ENCODE assay signal across 14 cellular contexts in the genomic region with DNA sequence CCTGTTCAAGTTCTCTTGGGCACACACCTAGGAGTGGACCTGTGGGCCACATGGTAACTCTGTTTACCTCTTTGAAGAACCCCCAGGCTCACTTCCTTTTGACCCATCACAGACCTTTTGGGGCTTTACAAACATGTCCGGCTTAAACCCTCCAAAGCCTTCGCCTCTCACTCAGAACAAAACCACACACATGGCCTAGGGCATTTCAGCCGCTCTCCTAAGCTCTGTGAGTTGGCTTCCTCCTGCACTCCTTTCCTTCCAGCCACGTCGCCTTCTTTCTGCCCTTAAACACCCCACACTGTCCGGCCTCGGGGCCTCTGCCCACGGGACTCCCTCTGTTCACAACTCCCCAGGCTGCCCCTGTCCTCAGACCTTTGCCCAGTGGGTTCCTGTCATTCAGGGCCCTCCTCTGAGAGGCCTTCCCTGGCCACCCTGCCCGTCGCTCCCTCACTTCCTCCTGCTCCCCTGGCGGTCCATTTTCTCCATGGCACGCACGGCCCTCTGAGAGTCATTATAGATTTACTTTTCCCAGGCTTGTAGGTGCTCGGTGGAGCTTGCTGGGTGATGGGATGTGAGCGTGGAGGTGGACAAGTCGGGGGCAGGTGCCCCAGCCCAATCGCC. TPM values are rescaled to one million over a fixed set of nuclear protein-coding genes. Genes with fewer than 3 reads are reported as not detected.
DNase-seq lines count a peak whose midpoint lies in the region; ATAC-seq and TF ChIP-seq lines count a peak whose summit lies in the region.
"Had no signal": no experiment of that assay in that cellular context is flagged by ENCODE, and none has a peak within 500 bp of the region (broad histone marks: within the 10 kb centered on the region; RNA-seq: fewer than 3 reads in every experiment).

No MANE protein-coding gene starts in this region.

- ATAC-seq in HG03378 (IDR thresholded peaks at IDR 0.05; ENCODE audit: unreplicated experiment) (no peak), WTC11 (no peak)

- no peak overlapping the region for H3K27ac Mint-ChIP-seq in WTC11

- CTCF ChIA-PET in mammary epithelial cell (lab: Charles Lee; ENCODE audit: low non-redundant PET) (interaction anchor here (0.7 kb wide), 1 partner anchor 9 kb away, joined by 4 read pairs; no protein-coding TSS in a partner anchor), WTC11 (lab: Charles Lee) (interaction anchor here (0.9 to 6.3 kb wide), 8 partner anchors 8 to 137 kb away, joined by 3 to 57 read pairs (median 4); partner anchors contain the start of gene PDLIM7)

- dilution Hi-C loops in mammary epithelial cell (cut with HindIII; ENCODE audit: low sequenced_read_pairs) = no loop called here

- no peaks in the 10 kb centered on the region for H3K9me3 Mint-ChIP-seq in WTC11

- TF ChIP-seq EP300 in stomach (IDR thresholded peaks at IDR 0.05) = no peak

- intact Hi-C loops in breast epithelium (cut with DNase I; ENCODE audit: low total_unique reads) = no loop called here
- intact Hi-C loops in mammary epithelial cell (cut with micrococcal nuclease) = no loop called here
- intact Hi-C loops in stomach (cut with DNase I; ENCODE audit: low total_unique reads) = no loop called here

- H3K9me3 ChIP-seq in breast epithelium (no peaks in the 10 kb centered on the region), mammary epithelial cell (replicated peaks; ENCODE audit: insufficient read depth, low read length) (no peaks in the 10 kb centered on the region), duodenal mucosa (ENCODE audit: control insufficient read depth in 1 of 2, low read length in 2 of 2) (no peaks in the 10 kb centered on the region), stomach (no peaks in the 10 kb centered on the region)
- H3K9me3 ChIP-seq: adrenal gland, thyroid gland had no signal

- WGBS in mammary epithelial cell (ENCODE audit: low coverage, missing lambda C conversion rate) = 81% methylated on average over 12 of the region's 17 CpGs
- WGBS in stomach, 5 donors = 79 to 89% (median 85%) methylated on average over 17 of the region's 17 CpGs

- no peak for DNase-seq in breast epithelium (ENCODE audit: low spot score in 2 of 2)
- DNase-seq in mammary epithelial cell = no peak
- peak; percentile 25 to 55 for DNase-seq in NOMO-1 (lab: John Stamatoyannopoulos, UW; ENCODE audit: unreplicated experiment in 2 of 2)
- no peak for DNase-seq in stomach
- DNase-seq in RPMI8226 = no peak
- DNase-seq in WTC11 (ENCODE audit: low spot score) = no peak
- DNase-seq: adrenal gland; DMS79; effector memory CD4-positive, alpha-beta T cell; NCI-H187; NK-92 treated with Interleukin-12 subunit alpha and Interleukin-12 subunit beta, amount 100 ng/mL, for 24 hours; thyroid gland had no signal

- POLR2A ChIA-PET in WTC11 (lab: Charles Lee) = interaction anchor here (2.7 kb wide), 1 partner anchor 10 kb away, joined by 9 read pairs; the partner anchor contains the start of gene PDLIM7

- no peaks in the 10 kb centered on the region for H3K27me3 ChIP-seq in breast epithelium
- no peaks in the 10 kb centered on the region for H3K27me3 ChIP-seq in mammary epithelial cell (ENCODE audit: insufficient read depth, low read length)
- no peaks in the 10 kb centered on the region for H3K27me3 ChIP-seq in duodenal mucosa (ENCODE audit: control insufficient read depth in 1 of 2, insufficient read depth in 2 of 2, low read length in 2 of 2)
- no peaks in the 10 kb centered on the region for H3K27me3 ChIP-seq in stomach
- H3K27me3 ChIP-seq: adrenal gland, thyroid gland had no signal

- no TSS peak for BruUV-seq in mammary epithelial cell (replicated peaks; lab: Mats Ljungman, UMichigan)

- H2AFZ ChIP-seq in mammary epithelial cell (ENCODE audit: low read depth, low read length) = no peak overlapping the region

- H3K27me3 Mint-ChIP-seq in WTC11 (ENCODE audit: low read depth) = no peaks in the 10 kb centered on the region

- no peak for TF ChIP-seq CTCF in breast epithelium (IDR thresholded peaks at IDR 0.05)
- TF ChIP-seq CTCF in mammary epithelial cell (conservative IDR thresholded peaks at IDR 0.05 in 1 of 2, IDR thresholded peaks at IDR 0.05 in 1 of 2; ENCODE audit: extremely low read depth in 1 of 2, insufficient read depth in 1 of 2, low read depth in 1 of 2, low read length in 2 of 2) = no peak
- no peak for TF ChIP-seq CTCF in stomach (IDR thresholded peaks at IDR 0.05)
- TF ChIP-seq CTCF in WTC11 (IDR thresholded peaks at IDR 0.05) = no peak

- no peak overlapping the region for H3K27ac ChIP-seq in breast epithelium
- H3K27ac ChIP-seq in mammary epithelial cell (ENCODE audit: insufficient read depth, low read depth, low read length) = no peak overlapping the region
- no peak overlapping the region for H3K27ac ChIP-seq in duodenal mucosa (ENCODE audit: low read depth, low read length)
- H3K27ac ChIP-seq in stomach = peak overlapping the region in 2 of 5 donors; percentile 79 to 86
- H3K27ac ChIP-seq: thyroid gland had no signal

- no peak overlapping the region for H3K4me3 Mint-ChIP-seq in WTC11

- peaks cover 12% of the 10 kb centered on the region for H3K36me3 ChIP-seq in breast epithelium
- peaks cover 4% of the 10 kb centered on the region for H3K36me3 ChIP-seq in mammary epithelial cell (ENCODE audit: insufficient read depth, low read length)
- H3K36me3 ChIP-seq in duodenal mucosa (ENCODE audit: control insufficient read depth in 1 of 2, insufficient read depth in 2 of 2, low read length in 2 of 2) = peaks cover 19 to 26% of the 10 kb centered on the region in 2 donors
- peaks cover 20 to 48% (median 40%) of the 10 kb centered on the region in 4 donors for H3K36me3 ChIP-seq in stomach

- H3K4me3 ChIP-seq in breast epithelium (peak overlapping the region; percentile 30 to 44 (median 40)), mammary epithelial cell (replicated peaks in 1 of 3; ENCODE audit: insufficient read depth in 1 of 3, low read depth in 2 of 3, low read length in 3 of 3) (no peak overlapping the region), duodenal mucosa (ENCODE audit: low read depth in 1 of 2, low read length in 2 of 2) (peak overlapping the region; percentile 59 to 68), stomach (peak overlapping the region in 3 of 4 donors; percentile 35 to 39 (median 37))
- H3K4me3 ChIP-seq: thyroid gland had no signal

- H3K36me3 Mint-ChIP-seq in WTC11 = peaks cover 22% of the 10 kb centered on the region

- in situ Hi-C loops in mammary epithelial cell (cut with MboI; ENCODE audit: low sequenced_read_pairs in 2 of 2) = no loop called here

- H3K4me1 Mint-ChIP-seq in WTC11 = peaks cover 17% of the 10 kb centered on the region

- no peaks in the 10 kb centered on the region for H3K79me2 ChIP-seq in mammary epithelial cell (ENCODE audit: insufficient read depth, low read length)

- no peak overlapping the region for H3K4me2 ChIP-seq in mammary epithelial cell (ENCODE audit: insufficient read depth, low read depth, low read length)

- H3K9ac ChIP-seq in mammary epithelial cell (ENCODE audit: insufficient read depth, low read length) = no peak overlapping the region
- no peak overlapping the region for H3K9ac ChIP-seq in duodenal mucosa (ENCODE audit: low read depth in 1 of 2, low read length in 2 of 2)

- TF ChIP-seq POLR2A in breast epithelium (IDR thresholded peaks at IDR 0.05) (no peak), stomach (IDR thresholded peaks at IDR 0.05) (no peak)

- H4K20me1 ChIP-seq in mammary epithelial cell (ENCODE audit: insufficient read depth, low read length) = no peaks in the 10 kb centered on the region

- H3K4me1 ChIP-seq in breast epithelium (no peaks in the 10 kb centered on the region), mammary epithelial cell (ENCODE audit: insufficient read depth, low read length) (peaks cover 8% of the 10 kb centered on the region), duodenal mucosa (ENCODE audit: control insufficient read depth in 1 of 2, insufficient read depth in 2 of 2, low read length in 2 of 2) (peaks cover 0 to 16% of the 10 kb centered on the region in 2 donors), stomach (peaks cover 0 to 21% (median 6%) of the 10 kb centered on the region in 4 donors)
- H3K4me1 ChIP-seq: adrenal gland, thyroid gland had no signal

TF ChIP-seq in WTC11, 78 proteins besides CTCF, POLR2A, EP300 and RAD21 (continues in another document):
- no peak for TF ChIP-seq ATF1 (CRISPR knock-in tag; IDR thresholded peaks at IDR 0.05)

RNA-seq across cellular contexts. Expression of gene DOK3, which starts 1.9 kb away (rescaled TPM):
- total RNA-seq in breast epithelium = 1 to 10 TPM; 1.6 to 7.2 (median 6.6) TPM
- total RNA-seq in mammary epithelial cell = 1 to 10 TPM; 4.3 to 4.7 TPM
- polyA plus RNA-seq in mammary epithelial cell = 1.7 TPM
- polyA minus RNA-seq in mammary epithelial cell = 2.4 TPM
- total RNA-seq in stomach = 10 to 100 TPM in 1 of 5 donors, 1 to 10 TPM in 2, under 1 TPM in 1, not detected in 1; 0.43 to 31.2 (median 3.9) TPM
- 1 to 10 TPM; 2.4 to 6.0 (median 4.9) TPM for polyA plus RNA-seq in stomach
- total RNA-seq in WTC11 (2021) = 9.0 to 9.9 TPM (median 9.0 TPM) in 3 replicates

RNA-seq across cellular contexts. Expression of gene DDX41, which starts 9.1 kb away (rescaled TPM):
- 100 to 1,000 TPM in 2 of 3 donors, 10 to 100 TPM in 1; 76.0 to 110 (median 103) TPM for total RNA-seq in breast epithelium
- 10 to 100 TPM; 60.7 to 80.6 TPM for total RNA-seq in mammary epithelial cell
- polyA plus RNA-seq in mammary epithelial cell = 115 TPM
- polyA minus RNA-seq in mammary epithelial cell = 79.3 TPM
- 100 to 1,000 TPM in 3 of 5 donors, 10 to 100 TPM in 2; 54.9 to 263 (median 128) TPM for total RNA-seq in stomach
- polyA plus RNA-seq in stomach = 10 to 100 TPM; 65.3 to 72.9 (median 71.0) TPM
- 136 to 156 TPM (median 137 TPM) in 3 replicates for total RNA-seq in WTC11 (2021)

RNA-seq across cellular contexts. Expression of gene PDLIM7, which starts 10.3 kb away (rescaled TPM):
- total RNA-seq in breast epithelium = 10 to 100 TPM; 17.1 to 61.9 (median 42.6) TPM
- total RNA-seq in mammary epithelial cell = 100 to 1,000 TPM; 235 to 259 TPM
- 103 TPM for polyA plus RNA-seq in mammary epithelial cell
- 95.3 TPM for polyA minus RNA-seq in mammary epithelial cell
- 100 to 1,000 TPM in 2 of 5 donors, 10 to 100 TPM in 3; 14.6 to 126 (median 97.0) TPM for total RNA-seq in stomach
- polyA plus RNA-seq in stomach = 100 to 1,000 TPM in 1 of 3 donors, 10 to 100 TPM in 2; 43.5 to 142 (median 76.6) TPM
- total RNA-seq in WTC11 (2021) = 124 to 142 TPM (median 139 TPM) in 3 replicates

RNA-seq across cellular contexts. Expression of gene DBN1, which starts 34.3 kb away (rescaled TPM):
- total RNA-seq in breast epithelium = 10 to 100 TPM; 30.7 to 94.6 (median 61.3) TPM
- 100 to 1,000 TPM in 1 of 2 donors, 10 to 100 TPM in 1; 80.3 to 107 TPM for total RNA-seq in mammary epithelial cell
- polyA plus RNA-seq in mammary epithelial cell = 35.0 TPM
- 42.0 TPM for polyA minus RNA-seq in mammary epithelial cell
- 10 to 100 TPM; 15.2 to 78.1 (median 53.3) TPM for total RNA-seq in stomach
- polyA plus RNA-seq in stomach = 10 to 100 TPM; 14.7 to 31.3 (median 22.7) TPM
- 267 to 288 TPM (median 269 TPM) in 3 replicates for total RNA-seq in WTC11 (2021)

RNA-seq across cellular contexts. Expression of gene FAM193B, which starts 46.7 kb away (rescaled TPM):
- total RNA-seq in breast epithelium = 10 to 100 TPM; 35.4 to 81.5 (median 77.0) TPM
- 10 to 100 TPM; 30.7 to 63.3 TPM for total RNA-seq in mammary epithelial cell
- 24.7 TPM for polyA plus RNA-seq in mammary epithelial cell
- polyA minus RNA-seq in mammary epithelial cell = 13.0 TPM
- total RNA-seq in stomach = 100 to 1,000 TPM in 3 of 5 donors, 10 to 100 TPM in 2; 40.4 to 316 (median 143) TPM
- polyA plus RNA-seq in stomach = 100 to 1,000 TPM; 106 to 140 (median 136) TPM
- 95.1 to 101 TPM (median 95.6 TPM) in 3 replicates for total RNA-seq in WTC11 (2021)

Comparison
In these comparisons a context has a peak if more than half of its experiments do, and no peak if none do; other contexts are left out.
1. H3K4me3 ChIP-seq: peak in breast epithelium (3 of 3), duodenal mucosa (2 of 2) and stomach (3 of 4); none in mammary epithelial cell (0 of 3).
2. DNase-seq: peak in NOMO-1 (2 of 2); none in breast epithelium (0 of 2), mammary epithelial cell (single experiment), stomach (single experiment), RPMI8226 (single experiment) and WTC11 (single experiment).